Comparison of ENCODE assay signal across 1 cellular context in genomic region chr3:151548206-151548605, GRCh38.
TF ChIP-seq lines count a peak whose summit lies in the region.

No MANE protein-coding gene starts in this region.

TF ChIP-seq in K562, 482 proteins besides CTCF, POLR2A, EP300 and RAD21 (continued from another document):
- TF ChIP-seq, protein P1, sequence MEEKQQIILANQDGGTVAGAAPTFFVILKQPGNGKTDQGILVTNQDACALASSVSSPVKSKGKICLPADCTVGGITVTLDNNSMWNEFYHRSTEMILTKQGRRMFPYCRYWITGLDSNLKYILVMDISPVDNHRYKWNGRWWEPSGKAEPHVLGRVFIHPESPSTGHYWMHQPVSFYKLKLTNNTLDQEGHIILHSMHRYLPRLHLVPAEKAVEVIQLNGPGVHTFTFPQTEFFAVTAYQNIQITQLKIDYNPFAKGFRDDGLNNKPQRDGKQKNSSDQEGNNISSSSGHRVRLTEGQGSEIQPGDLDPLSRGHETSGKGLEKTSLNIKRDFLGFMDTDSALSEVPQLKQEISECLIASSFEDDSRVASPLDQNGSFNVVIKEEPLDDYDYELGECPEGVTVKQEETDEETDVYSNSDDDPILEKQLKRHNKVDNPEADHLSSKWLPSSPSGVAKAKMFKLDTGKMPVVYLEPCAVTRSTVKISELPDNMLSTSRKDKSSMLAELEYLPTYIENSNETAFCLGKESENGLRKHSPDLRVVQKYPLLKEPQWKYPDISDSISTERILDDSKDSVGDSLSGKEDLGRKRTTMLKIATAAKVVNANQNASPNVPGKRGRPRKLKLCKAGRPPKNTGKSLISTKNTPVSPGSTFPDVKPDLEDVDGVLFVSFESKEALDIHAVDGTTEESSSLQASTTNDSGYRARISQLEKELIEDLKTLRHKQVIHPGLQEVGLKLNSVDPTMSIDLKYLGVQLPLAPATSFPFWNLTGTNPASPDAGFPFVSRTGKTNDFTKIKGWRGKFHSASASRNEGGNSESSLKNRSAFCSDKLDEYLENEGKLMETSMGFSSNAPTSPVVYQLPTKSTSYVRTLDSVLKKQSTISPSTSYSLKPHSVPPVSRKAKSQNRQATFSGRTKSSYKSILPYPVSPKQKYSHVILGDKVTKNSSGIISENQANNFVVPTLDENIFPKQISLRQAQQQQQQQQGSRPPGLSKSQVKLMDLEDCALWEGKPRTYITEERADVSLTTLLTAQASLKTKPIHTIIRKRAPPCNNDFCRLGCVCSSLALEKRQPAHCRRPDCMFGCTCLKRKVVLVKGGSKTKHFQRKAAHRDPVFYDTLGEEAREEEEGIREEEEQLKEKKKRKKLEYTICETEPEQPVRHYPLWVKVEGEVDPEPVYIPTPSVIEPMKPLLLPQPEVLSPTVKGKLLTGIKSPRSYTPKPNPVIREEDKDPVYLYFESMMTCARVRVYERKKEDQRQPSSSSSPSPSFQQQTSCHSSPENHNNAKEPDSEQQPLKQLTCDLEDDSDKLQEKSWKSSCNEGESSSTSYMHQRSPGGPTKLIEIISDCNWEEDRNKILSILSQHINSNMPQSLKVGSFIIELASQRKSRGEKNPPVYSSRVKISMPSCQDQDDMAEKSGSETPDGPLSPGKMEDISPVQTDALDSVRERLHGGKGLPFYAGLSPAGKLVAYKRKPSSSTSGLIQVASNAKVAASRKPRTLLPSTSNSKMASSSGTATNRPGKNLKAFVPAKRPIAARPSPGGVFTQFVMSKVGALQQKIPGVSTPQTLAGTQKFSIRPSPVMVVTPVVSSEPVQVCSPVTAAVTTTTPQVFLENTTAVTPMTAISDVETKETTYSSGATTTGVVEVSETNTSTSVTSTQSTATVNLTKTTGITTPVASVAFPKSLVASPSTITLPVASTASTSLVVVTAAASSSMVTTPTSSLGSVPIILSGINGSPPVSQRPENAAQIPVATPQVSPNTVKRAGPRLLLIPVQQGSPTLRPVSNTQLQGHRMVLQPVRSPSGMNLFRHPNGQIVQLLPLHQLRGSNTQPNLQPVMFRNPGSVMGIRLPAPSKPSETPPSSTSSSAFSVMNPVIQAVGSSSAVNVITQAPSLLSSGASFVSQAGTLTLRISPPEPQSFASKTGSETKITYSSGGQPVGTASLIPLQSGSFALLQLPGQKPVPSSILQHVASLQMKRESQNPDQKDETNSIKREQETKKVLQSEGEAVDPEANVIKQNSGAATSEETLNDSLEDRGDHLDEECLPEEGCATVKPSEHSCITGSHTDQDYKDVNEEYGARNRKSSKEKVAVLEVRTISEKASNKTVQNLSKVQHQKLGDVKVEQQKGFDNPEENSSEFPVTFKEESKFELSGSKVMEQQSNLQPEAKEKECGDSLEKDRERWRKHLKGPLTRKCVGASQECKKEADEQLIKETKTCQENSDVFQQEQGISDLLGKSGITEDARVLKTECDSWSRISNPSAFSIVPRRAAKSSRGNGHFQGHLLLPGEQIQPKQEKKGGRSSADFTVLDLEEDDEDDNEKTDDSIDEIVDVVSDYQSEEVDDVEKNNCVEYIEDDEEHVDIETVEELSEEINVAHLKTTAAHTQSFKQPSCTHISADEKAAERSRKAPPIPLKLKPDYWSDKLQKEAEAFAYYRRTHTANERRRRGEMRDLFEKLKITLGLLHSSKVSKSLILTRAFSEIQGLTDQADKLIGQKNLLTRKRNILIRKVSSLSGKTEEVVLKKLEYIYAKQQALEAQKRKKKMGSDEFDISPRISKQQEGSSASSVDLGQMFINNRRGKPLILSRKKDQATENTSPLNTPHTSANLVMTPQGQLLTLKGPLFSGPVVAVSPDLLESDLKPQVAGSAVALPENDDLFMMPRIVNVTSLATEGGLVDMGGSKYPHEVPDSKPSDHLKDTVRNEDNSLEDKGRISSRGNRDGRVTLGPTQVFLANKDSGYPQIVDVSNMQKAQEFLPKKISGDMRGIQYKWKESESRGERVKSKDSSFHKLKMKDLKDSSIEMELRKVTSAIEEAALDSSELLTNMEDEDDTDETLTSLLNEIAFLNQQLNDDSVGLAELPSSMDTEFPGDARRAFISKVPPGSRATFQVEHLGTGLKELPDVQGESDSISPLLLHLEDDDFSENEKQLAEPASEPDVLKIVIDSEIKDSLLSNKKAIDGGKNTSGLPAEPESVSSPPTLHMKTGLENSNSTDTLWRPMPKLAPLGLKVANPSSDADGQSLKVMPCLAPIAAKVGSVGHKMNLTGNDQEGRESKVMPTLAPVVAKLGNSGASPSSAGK (IDR thresholded peaks at IDR 0.05), result no peak
- TF ChIP-seq FOXJ2 (tag; IDR thresholded peaks at IDR 0.05), result no peak
- TF ChIP-seq ZBTB8A (IDR thresholded peaks at IDR 0.05; ENCODE audit: partially characterized antibody), result no peak
- TF ChIP-seq VEZF1 (CRISPR knock-in tag; IDR thresholded peaks at IDR 0.05), result no peak
- no peak for TF ChIP-seq CBX3 (IDR thresholded peaks at IDR 0.05; ENCODE audit: borderline replicate concordance in 1 of 2, low read length in 2 of 2)
- peak; percentile 70 for TF ChIP-seq ARID1B (IDR thresholded peaks at IDR 0.05)
- no peak for TF ChIP-seq MYBL2 (IDR thresholded peaks at IDR 0.05; ENCODE audit: low read depth)
- TF ChIP-seq MYBL2 (CRISPR knock-in tag; IDR thresholded peaks at IDR 0.05; ENCODE audit: borderline replicate concordance), result no peak
- TF ChIP-seq SIN3A (IDR thresholded peaks at IDR 0.05; ENCODE audit: borderline replicate concordance in 2 of 2, control insufficient read depth in 1 of 2, low read depth in 2 of 2, low read length in 2 of 2), result no peak
- no peak for TF ChIP-seq SRSF1 (IDR thresholded peaks at IDR 0.05; ENCODE audit: low read depth, low read length)
- TF ChIP-seq, protein P2, sequence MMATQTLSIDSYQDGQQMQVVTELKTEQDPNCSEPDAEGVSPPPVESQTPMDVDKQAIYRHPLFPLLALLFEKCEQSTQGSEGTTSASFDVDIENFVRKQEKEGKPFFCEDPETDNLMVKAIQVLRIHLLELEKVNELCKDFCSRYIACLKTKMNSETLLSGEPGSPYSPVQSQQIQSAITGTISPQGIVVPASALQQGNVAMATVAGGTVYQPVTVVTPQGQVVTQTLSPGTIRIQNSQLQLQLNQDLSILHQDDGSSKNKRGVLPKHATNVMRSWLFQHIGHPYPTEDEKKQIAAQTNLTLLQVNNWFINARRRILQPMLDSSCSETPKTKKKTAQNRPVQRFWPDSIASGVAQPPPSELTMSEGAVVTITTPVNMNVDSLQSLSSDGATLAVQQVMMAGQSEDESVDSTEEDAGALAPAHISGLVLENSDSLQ (IDR thresholded peaks at IDR 0.05), result peak; percentile 89
